Comparison of ENCODE assay signal across 24 cellular contexts in genomic region chr3:139227165-139227564, GRCh38.
DNase-seq lines count a peak whose midpoint lies in the region; ATAC-seq, FAIRE-seq and TF ChIP-seq lines count a peak whose summit lies in the region.
"Had no signal": no experiment of that assay in that cellular context is flagged by ENCODE, and none has a peak within 500 bp of the region (broad histone marks: within the 10 kb centered on the region; RNA-seq: fewer than 3 reads in every experiment).

No MANE protein-coding gene starts in this region.

- intact Hi-C loops in HepG2 (cut with micrococcal nuclease; ENCODE audit: unreplicated experiment) = no loop called here
- intact Hi-C loops in right cardiac atrium (cut with DNase I) = no loop called here
- intact Hi-C loops in uterus (cut with DNase I; ENCODE audit: low total_unique reads) = no loop called here

- no peak overlapping the region for H3K27ac Mint-ChIP-seq in astrocyte (ENCODE audit: unreplicated experiment)
- H3K27ac Mint-ChIP-seq: activated naive CD8-positive, alpha-beta T cell treated with anti-CD3 and anti-CD28 coated beads, Interleukin-2, amount 10 ng/mL, durations not matched to agents 7 days and 5 days; activated T-helper 2 cell treated with anti-CD3 and anti-CD28 coated beads, Interferon-gamma antibody, Interleukin-2, Interleukin-4, amounts not matched to agents 10 μg/mL and 5 μg/mL and 100 μg/mL, durations not matched to agents 14 hours and 24 hours and 36 hours; IgD-negative memory B cell; WTC11 had no signal

- H3K36me3 ChIP-seq in liver (ENCODE audit: control insufficient read depth in 4 of 4, insufficient read depth in 3 of 4, low read depth in 1 of 4, low read length in 3 of 4) (no peaks in the 10 kb centered on the region), HepG2 (replicated peaks in 1 of 2; ENCODE audit: control insufficient read depth in 1 of 2, insufficient read depth in 2 of 2, low read length in 2 of 2) (no peaks in the 10 kb centered on the region), astrocyte (ENCODE audit: insufficient read depth, low read length) (no peaks in the 10 kb centered on the region), uterus (no peaks in the 10 kb centered on the region), tibial nerve (no peaks in the 10 kb centered on the region)
- H3K36me3 ChIP-seq: prostate gland, vagina had no signal

- peak; percentile 52 to 55 for TF ChIP-seq RAD21 in liver (IDR thresholded peaks at IDR 0.05)
- no peak for TF ChIP-seq RAD21 in HepG2 (CRISPR knock-in tag; IDR thresholded peaks at IDR 0.05)

- H3K27me3 Mint-ChIP-seq in astrocyte (ENCODE audit: low read depth, unreplicated experiment) = peaks cover 10% of the 10 kb centered on the region

- no peak overlapping the region for H3K4me3 ChIP-seq in liver (ENCODE audit: low read depth in 1 of 3, low read length in 3 of 3)
- no peak overlapping the region for H3K4me3 ChIP-seq in HepG2 (replicated peaks in 1 of 3; ENCODE audit: insufficient read depth in 1 of 3, low read depth in 2 of 3, low read length in 3 of 3)
- no peak overlapping the region for H3K4me3 ChIP-seq in astrocyte (ENCODE audit: insufficient read depth, low read depth, low read length)
- no peak overlapping the region for H3K4me3 ChIP-seq in right cardiac atrium (ENCODE audit: low read length)
- no peak overlapping the region for H3K4me3 ChIP-seq in uterus
- H3K4me3 ChIP-seq in tibial nerve = no peak overlapping the region
- H3K4me3 ChIP-seq: prostate gland, vagina had no signal

- TF ChIP-seq POLR2A in HepG2 (IDR thresholded peaks at IDR 0.05; ENCODE audit: insufficient read depth in 1 of 2, low read depth in 2 of 2, low read length in 2 of 2) (no peak), uterus (IDR thresholded peaks at IDR 0.05) (no peak), tibial nerve (IDR thresholded peaks at IDR 0.05) (no peak)

- no peaks in the 10 kb centered on the region for H3K36me3 Mint-ChIP-seq in astrocyte (ENCODE audit: low read depth, unreplicated experiment)
- H3K36me3 Mint-ChIP-seq: activated naive CD8-positive, alpha-beta T cell treated with anti-CD3 and anti-CD28 coated beads, Interleukin-2, amount 10 ng/mL, durations not matched to agents 7 days and 5 days; IgD-negative memory B cell; WTC11 had no signal

- H3K4me1 Mint-ChIP-seq in astrocyte (ENCODE audit: low read depth, unreplicated experiment) = no peaks in the 10 kb centered on the region
- H3K4me1 Mint-ChIP-seq: activated naive CD8-positive, alpha-beta T cell treated with anti-CD3 and anti-CD28 coated beads, Interleukin-2, amount 10 ng/mL, durations not matched to agents 7 days and 5 days; IgD-negative memory B cell; WTC11 had no signal

- no peak for FAIRE-seq in HepG2 (lab: Jason Lieb, UNC)
- no peak for FAIRE-seq in astrocyte (lab: Jason Lieb, UNC)
- FAIRE-seq: endothelial cell of umbilical vein, GM18507, H1 had no signal

- 21% methylated on average over 1 of the region's 1 CpG for WGBS in liver
- 9% methylated on average over 1 of the region's 1 CpG for WGBS in HepG2 (ENCODE audit: low lambda C conversion rate)
- 16% methylated on average over 1 of the region's 1 CpG for WGBS in right cardiac atrium
- WGBS in tibial nerve, 2 donors = 45 to 68% methylated on average over 1 of the region's 1 CpG

- DNase-seq in HepG2 (ENCODE audit: low spot score) (no peak), astrocyte (ENCODE audit: low read depth) (peak; percentile 26), right cardiac atrium (peak; percentile 37 to 85 (median 81)), uterus (peak; percentile 23 to 26), Ammon's horn (ENCODE audit: low spot score) (no peak), tibial nerve (ENCODE audit: low spot score in 2 of 2) (no peak)
- DNase-seq in activated effector memory CD4-positive, alpha-beta T cell treated with anti-CD3 and anti-CD28 coated beads, Interleukin-2, amount 50 U/mL, for 16 hours = no peak
- DNase-seq: ACHN; activated CD4-positive, alpha-beta T cell treated with anti-CD3 and anti-CD28 coated beads, Interleukin-2, amount 50 U/mL, for 4 hours; activated CD8-positive, alpha-beta memory T cell treated with anti-CD3 and anti-CD28 coated beads, Interleukin-2, amount 50 U/mL, for 48 hours; activated naive CD8-positive, alpha-beta T cell treated with anti-CD3 and anti-CD28 coated beads, Interleukin-2, amount 10 ng/mL, durations not matched to agents 7 days and 5 days; dermis blood vessel endothelial cell; NCI-H146; T-helper 9 cell had no signal

- no peak overlapping the region for H3K9ac ChIP-seq in liver (ENCODE audit: low read depth in 1 of 2, low read length in 2 of 2)
- no peak overlapping the region for H3K9ac ChIP-seq in HepG2 (ENCODE audit: insufficient read depth, low read depth, low read length)
- H3K9ac ChIP-seq in astrocyte (ENCODE audit: low read length) = no peak overlapping the region

- CTCF ChIA-PET in HepG2 (lab: Yijun Ruan, JAX; ENCODE audit: low intra/inter-chr PET ratio, low total read pairs) = no interaction called here

- H4K20me1 ChIP-seq in HepG2 (ENCODE audit: insufficient read depth, low read length) (no peaks in the 10 kb centered on the region), astrocyte (ENCODE audit: insufficient read depth, low read length) (no peaks in the 10 kb centered on the region)

- POLR2A ChIA-PET in HepG2 (lab: Yijun Ruan, JAX) = no interaction called here

- H2AFZ ChIP-seq in HepG2 (ENCODE audit: low read length) = no peak overlapping the region
- peak overlapping the region; percentile 4 for H2AFZ ChIP-seq in astrocyte (ENCODE audit: low read depth, low read length)

- no peak overlapping the region for H3K4me3 Mint-ChIP-seq in astrocyte (ENCODE audit: unreplicated experiment)
- H3K4me3 Mint-ChIP-seq: activated naive CD8-positive, alpha-beta T cell treated with anti-CD3 and anti-CD28 coated beads, Interleukin-2, amount 10 ng/mL, durations not matched to agents 7 days and 5 days; IgD-negative memory B cell; WTC11 had no signal

- TF ChIP-seq CTCF in liver (IDR thresholded peaks at IDR 0.05; ENCODE audit: low read depth, low read length, missing input control) = no peak
- TF ChIP-seq CTCF in HepG2 (CRISPR knock-in tag; IDR thresholded peaks at IDR 0.05) = no peak
- TF ChIP-seq CTCF in astrocyte (IDR thresholded peaks at IDR 0.05; ENCODE audit: insufficient read depth, low read depth, low read length) = no peak
- no peak for TF ChIP-seq CTCF in uterus (IDR thresholded peaks at IDR 0.05)
- TF ChIP-seq CTCF in tibial nerve (IDR thresholded peaks at IDR 0.05) = no peak

- H3K4me2 ChIP-seq in HepG2 (ENCODE audit: low read depth, low read length) (no peak overlapping the region), astrocyte (ENCODE audit: low read length) (peak overlapping the region; percentile 26)

- TF ChIP-seq EP300 in HepG2 (IDR thresholded peaks at IDR 0.05; ENCODE audit: low read depth in 2 of 2, low read length in 2 of 2) (no peak), HepG2 (CRISPR knock-in tag; IDR thresholded peaks at IDR 0.05; ENCODE audit: borderline replicate concordance) (no peak), tibial nerve (IDR thresholded peaks at IDR 0.05) (no peak)

- H3K4me1 ChIP-seq in liver (ENCODE audit: control insufficient read depth in 4 of 4, insufficient read depth in 4 of 4, low read length in 3 of 4) = peaks cover 6 to 22% (median 17%) of the 10 kb centered on the region in 4 donors
- H3K4me1 ChIP-seq in HepG2 (ENCODE audit: insufficient read depth, low read length) = peaks cover 6% of the 10 kb centered on the region; the same call in 1 of the 2 replicates
- no peaks in the 10 kb centered on the region for H3K4me1 ChIP-seq in astrocyte (ENCODE audit: insufficient read depth, low read length)
- no peaks in the 10 kb centered on the region for H3K4me1 ChIP-seq in right cardiac atrium (ENCODE audit: control insufficient read depth, insufficient read depth, low read length)
- H3K4me1 ChIP-seq in uterus = no peaks in the 10 kb centered on the region
- H3K4me1 ChIP-seq in tibial nerve = peaks cover 0 to 4% (median 0%) of the 10 kb centered on the region in 4 donors
- H3K4me1 ChIP-seq: prostate gland, vagina had no signal

- H3K9me3 ChIP-seq in liver (ENCODE audit: control insufficient read depth in 4 of 4, low read length in 3 of 4) (no peaks in the 10 kb centered on the region), HepG2 (ENCODE audit: low read length) (no peaks in the 10 kb centered on the region), astrocyte (ENCODE audit: insufficient read depth, low read depth, low read length) (no peaks in the 10 kb centered on the region), right cardiac atrium (ENCODE audit: control insufficient read depth, low read length) (no peaks in the 10 kb centered on the region), uterus (no peaks in the 10 kb centered on the region), tibial nerve (no peaks in the 10 kb centered on the region)
- H3K9me3 ChIP-seq: prostate gland, vagina had no signal

- BruUV-seq in HepG2 (replicated peaks; lab: Mats Ljungman, UMichigan) = no TSS peak

- no peaks in the 10 kb centered on the region for H3K79me2 ChIP-seq in HepG2 (ENCODE audit: insufficient read depth, low read length)
- H3K79me2 ChIP-seq in astrocyte (ENCODE audit: insufficient read depth, low read length) = no peaks in the 10 kb centered on the region

- ATAC-seq in HepG2 = no peak
- ATAC-seq in right cardiac atrium = peak; percentile 80 to 82
- ATAC-seq: WTC11 had no signal

- no peaks in the 10 kb centered on the region for H3K9me3 Mint-ChIP-seq in astrocyte (ENCODE audit: unreplicated experiment)
- H3K9me3 Mint-ChIP-seq: activated naive CD8-positive, alpha-beta T cell treated with anti-CD3 and anti-CD28 coated beads, Interleukin-2, amount 10 ng/mL, durations not matched to agents 7 days and 5 days; activated T-helper 2 cell treated with anti-CD3 and anti-CD28 coated beads, Interferon-gamma antibody, Interleukin-2, Interleukin-4, amounts not matched to agents 10 μg/mL and 5 μg/mL and 100 μg/mL, durations not matched to agents 14 hours and 24 hours and 36 hours; IgD-negative memory B cell; WTC11 had no signal

- no peak overlapping the region for H3K27ac ChIP-seq in liver (ENCODE audit: low read depth in 1 of 2, low read length in 2 of 2)
- no peak overlapping the region for H3K27ac ChIP-seq in HepG2 (ENCODE audit: extremely low read length, insufficient read depth, low read length)
- H3K27ac ChIP-seq in astrocyte (ENCODE audit: low read depth, low read length) = no peak overlapping the region
- H3K27ac ChIP-seq in right cardiac atrium (ENCODE audit: low read length) = no peak overlapping the region
- H3K27ac ChIP-seq in uterus = no peak overlapping the region
- H3K27ac ChIP-seq in tibial nerve = no peak overlapping the region
- H3K27ac ChIP-seq: C4-2B, prostate gland, vagina had no signal

- in situ Hi-C loops in HepG2 (cut with HindIII; ENCODE audit: extremely low pct_ligation_motif_present, low pct_unique_long_range_greater_than_20kb) = no loop called here

- H3K27me3 ChIP-seq in liver (ENCODE audit: control insufficient read depth in 4 of 4, insufficient read depth in 4 of 4, low read length in 3 of 4) = no peaks in the 10 kb centered on the region
- H3K27me3 ChIP-seq in HepG2 (ENCODE audit: control insufficient read depth in 1 of 2, insufficient read depth in 2 of 2, low read length in 2 of 2) = no peaks in the 10 kb centered on the region
- H3K27me3 ChIP-seq in astrocyte (ENCODE audit: insufficient read depth, low read length) = no peaks in the 10 kb centered on the region
- H3K27me3 ChIP-seq in right cardiac atrium (ENCODE audit: control insufficient read depth, insufficient read depth) = no peaks in the 10 kb centered on the region
- H3K27me3 ChIP-seq in uterus = no peaks in the 10 kb centered on the region
- no peaks in the 10 kb centered on the region for H3K27me3 ChIP-seq in tibial nerve
- H3K27me3 ChIP-seq: vagina had no signal

Comparison
In these comparisons a context has a peak if more than half of its experiments do, and no peak if none do; other contexts are left out.
1. DNase-seq: peak in astrocyte (single experiment), right cardiac atrium (3 of 3) and uterus (2 of 2); none in HepG2 (single experiment), activated effector memory CD4-positive, alpha-beta T cell treated with anti-CD3 and anti-CD28 coated beads, Interleukin-2, amount 50 U/mL, for 16 hours (single experiment), Ammon's horn (single experiment) and tibial nerve (0 of 2).